9 cellular contexts compared by ENCODE assay signal in genomic region chr16:66578596-66579531, GRCh38. TPM values are rescaled to one million over a fixed set of nuclear protein-coding genes. Genes with fewer than 3 reads are reported as not detected.
DNase-seq lines count a peak whose midpoint lies in the region; ATAC-seq, FAIRE-seq and TF ChIP-seq lines count a peak whose summit lies in the region.
"Had no signal": no experiment of that assay in that cellular context is flagged by ENCODE, and none has a peak within 500 bp of the region (broad histone marks: within the 10 kb centered on the region; RNA-seq: fewer than 3 reads in every experiment).

Gene CMTM2, plus strand, starts transcription at chr16:66579463. Its CDS starts 145 bp downstream, at chr16:66579608.

- no TSS peak for BruUV-seq in K562 (replicated peaks; lab: Mats Ljungman, UMichigan)

- H3K4me1 ChIP-seq in K562 (replicated peaks in 1 of 2; ENCODE audit: control insufficient read depth in 2 of 2, insufficient read depth in 2 of 2, low read length in 2 of 2), result peaks cover 7 to 9% of the 10 kb centered on the region in 2 experiments
- H3K4me1 ChIP-seq in mesendoderm (ENCODE audit: control insufficient read depth, low read depth, low read length), result no peaks in the 10 kb centered on the region
- H3K4me1 ChIP-seq in tibial artery, result peaks cover 0 to 26% (median 16%) of the 10 kb centered on the region in 4 donors

- no peak within 1 kb of the TSS for H3K4ac ChIP-seq in mesendoderm (ENCODE audit: low read depth, low read length)

- H3K23ac ChIP-seq in mesendoderm (ENCODE audit: low read length), result no peak within 1 kb of the TSS

- intact Hi-C loops in Right ventricle myocardium superior (cut with DNase I) (no loop called here), Right ventricle myocardium inferior (cut with DNase I) (no loop called here), K562 (cut with micrococcal nuclease) (no loop called here), tibial artery (cut with DNase I; ENCODE audit: low total_unique reads) (no loop called here)

- peak within 1 kb of the TSS; percentile 15 for H2AK5ac ChIP-seq in mesendoderm (ENCODE audit: low read length)

- H3K79me2 ChIP-seq in K562 (ENCODE audit: control insufficient read depth, insufficient read depth, low read length) (no peaks in the 10 kb centered on the region), mesendoderm (ENCODE audit: control insufficient read depth, insufficient read depth, low read length) (no peaks in the 10 kb centered on the region)

- no peak within 1 kb of the TSS for H4K8ac ChIP-seq in mesendoderm (ENCODE audit: low read depth, low read length)

- CTCF ChIA-PET in K562 (lab: Yijun Ruan, JAX; ENCODE audit: low intra/inter-chr PET ratio), result no interaction called here

- H4K20me1 ChIP-seq in K562 (replicated peaks; ENCODE audit: control insufficient read depth, insufficient read depth, low read length), result no peaks in the 10 kb centered on the region

- peak; percentile 52 for DNase-seq in Right ventricle myocardium superior
- DNase-seq in Right ventricle myocardium inferior (ENCODE audit: missing footprints), result no peak
- no peak for DNase-seq in K562 (ENCODE audit: extremely low read depth in 1 of 4, low spot score in 3 of 4)
- DNase-seq in mesendoderm, result no peak
- DNase-seq in tibial artery, result peak in 1 of 2 donors; percentile 70
- DNase-seq in NCI-H510A (lab: John Stamatoyannopoulos, UW), result no peak
- no peak for DNase-seq in DMS53 (lab: John Stamatoyannopoulos, UW)

- no peak within 1 kb of the TSS for H2BK120ac ChIP-seq in mesendoderm (ENCODE audit: low read depth, low read length)

- H3K27me3 ChIP-seq in K562 (ENCODE audit: control insufficient read depth in 2 of 2, insufficient read depth in 2 of 2, low read length in 2 of 2), result peaks cover 4 to 16% of the 10 kb centered on the region in 2 experiments; a peak in 4 of 5 replicates
- peaks cover 3% of the 10 kb centered on the region for H3K27me3 ChIP-seq in mesendoderm (ENCODE audit: insufficient read depth, low read length, poor library complexity)
- peaks cover 0 to 16% of the 10 kb centered on the region in 2 donors for H3K27me3 ChIP-seq in tibial artery

- in situ Hi-C loops in K562 (cut with MboI), result no loop called here

- H2BK15ac ChIP-seq in mesendoderm (replicated peaks; ENCODE audit: low read depth), result no peak within 1 kb of the TSS

- FAIRE-seq in K562 (lab: Jason Lieb, UNC), result no peak

- no peak within 1 kb of the TSS for H2BK5ac ChIP-seq in mesendoderm (ENCODE audit: low read length)

- TF ChIP-seq CTCF in K562 (IDR thresholded peaks at IDR 0.05 in 2 of 3, conservative IDR thresholded peaks at IDR 0.05 in 1 of 3; ENCODE audit: insufficient read depth in 2 of 3, low read depth in 1 of 3, low read length in 3 of 3) (no peak), tibial artery (IDR thresholded peaks at IDR 0.05) (no peak)

- no peak within 1 kb of the TSS for H2AFZ ChIP-seq in K562 (ENCODE audit: low read depth, low read length)

- no peak within 1 kb of the TSS for H3K18ac ChIP-seq in mesendoderm (ENCODE audit: low read length)

- H3K4me2 ChIP-seq in K562 (ENCODE audit: insufficient read depth, low read length), result no peak within 1 kb of the TSS
- no peak within 1 kb of the TSS for H3K4me2 ChIP-seq in mesendoderm (ENCODE audit: low read length)

- TF ChIP-seq RAD21 in K562 (CRISPR knock-in tag; conservative IDR thresholded peaks at IDR 0.05 in 1 of 2, IDR thresholded peaks at IDR 0.05 in 1 of 2), result no peak

- peak within 1 kb of the TSS; percentile 47 for H3K56ac ChIP-seq in mesendoderm (ENCODE audit: low read length)

- no peaks in the 10 kb centered on the region for H3K9me3 ChIP-seq in K562 (replicated peaks; ENCODE audit: control insufficient read depth, insufficient read depth, low read depth, low read length)
- no peaks in the 10 kb centered on the region for H3K9me3 ChIP-seq in tibial artery

- no peak within 1 kb of the TSS for H4K5ac ChIP-seq in mesendoderm (ENCODE audit: low read length)

- POLR2A ChIA-PET in K562 (lab: Yijun Ruan, JAX), result interaction anchor here (1.4 kb wide), 1 partner anchor 9 kb away, joined by 4 read pairs; no protein-coding TSS in a partner anchor

- H3K36me3 ChIP-seq in K562 (ENCODE audit: control insufficient read depth, insufficient read depth, low read length), result no peaks in the 10 kb centered on the region
- no peaks in the 10 kb centered on the region for H3K36me3 ChIP-seq in mesendoderm (ENCODE audit: control insufficient read depth, insufficient read depth, low read length)
- no peaks in the 10 kb centered on the region for H3K36me3 ChIP-seq in tibial artery
- H3K36me3 ChIP-seq: cardiac muscle cell had no signal

- H3K79me1 ChIP-seq in mesendoderm (ENCODE audit: low read length), result no peaks in the 10 kb centered on the region

- no peak within 1 kb of the TSS for H3K4me3 ChIP-seq in K562
- H3K4me3 ChIP-seq in mesendoderm (ENCODE audit: low read length), result no peak within 1 kb of the TSS
- H3K4me3 ChIP-seq in tibial artery, result peak within 1 kb of the TSS; percentile 1 to 32
- H3K4me3 ChIP-seq: cardiac muscle cell had no signal

- H3K9me1 ChIP-seq in K562 (ENCODE audit: control insufficient read depth, insufficient read depth, low read length), result no peaks in the 10 kb centered on the region

- no peak for TF ChIP-seq EP300 in K562 (IDR thresholded peaks at IDR 0.05; ENCODE audit: low read length)

- ATAC-seq in Right ventricle myocardium superior (ENCODE audit: poor library complexity), result peak; percentile 36
- ATAC-seq in Right ventricle myocardium inferior, result no peak
- no peak for ATAC-seq in K562
- ATAC-seq in GM19324 (IDR thresholded peaks at IDR 0.05; ENCODE audit: low FRiP score, unreplicated experiment), result no peak

- 50% methylated on average over 53 of the region's 78 CpGs for WGBS in K562 (ENCODE audit: insufficient coverage, low coverage, missing lambda C conversion rate)
- WGBS in mesendoderm (ENCODE audit: extremely low coverage, insufficient coverage, low lambda C conversion rate), result no CpG with 5 or more reads among the region's 78 CpGs

- H3K9ac ChIP-seq in K562 (ENCODE audit: insufficient read depth in 1 of 2, low read depth in 2 of 2, low read length in 2 of 2) (no peak within 1 kb of the TSS), mesendoderm (ENCODE audit: low read length) (no peak within 1 kb of the TSS)

- TF ChIP-seq POLR2A in K562 (conservative IDR thresholded peaks at IDR 0.05), result no peak

- no peak within 1 kb of the TSS for H3K27ac ChIP-seq in K562 (ENCODE audit: extremely low read depth, low read depth, low read length)
- no peak within 1 kb of the TSS for H3K27ac ChIP-seq in mesendoderm (ENCODE audit: low read depth, low read length)
- H3K27ac ChIP-seq in tibial artery, result no peak within 1 kb of the TSS
- H3K27ac ChIP-seq: cardiac muscle cell had no signal

TF ChIP-seq in K562, 482 proteins besides CTCF, POLR2A, EP300 and RAD21:
- TF ChIP-seq EHMT2 (IDR thresholded peaks at IDR 0.05) (no peak), NFIC (IDR thresholded peaks at IDR 0.05) (peak; percentile 18; the same call in 1 of the 2 replicates)

RNA-seq across cellular contexts. Expression of gene CMTM2, which starts in this region (rescaled TPM):
- total RNA-seq in Right ventricle myocardium superior (0.46 TPM), Right ventricle myocardium inferior (0.35 TPM), K562 (2014; rRNA removed) (not detected in 2 replicates), K562 (2014; rRNA removed; fragmentation: Illumina TruSeq; extraction: Trizol) (not detected in 2 replicates), K562 (2015; rRNA removed; fragmentation: Illumina TruSeq; extraction: Trizol) (not detected in 2 replicates), K562 (2021) (not detected in 2 replicates)
- not detected in 2 replicates for total RNA-seq in K562 (2011; cell fraction: chromatin; rRNA removed; ENCODE audit: low replicate concordance)
- 0.39 TPM in 1 of 2 replicates, not detected in the other for total RNA-seq in K562 (2011; cell fraction: nucleolus; rRNA removed)
- not detected in 2 replicates for total RNA-seq in K562 (2011; cell fraction: nucleoplasm; rRNA removed)
- polyA plus RNA-seq in K562 (2011; rRNA removed) (not detected in 2 replicates), K562 (2014; fragmentation: Illumina TruSeq; extraction: Trizol) (not detected in 2 replicates), K562 (2014; fragmentation: Nextera tagmentation; extraction: Ambion mirVana) (not detected), K562 (2014; rRNA removed) (not detected in 2 replicates)
- polyA plus RNA-seq in K562 (2011; cell fraction: cytosol; rRNA removed), result 0.31 TPM in 1 of 2 replicates, not detected in the other
- 0.11 TPM in 1 of 2 replicates, not detected in the other for polyA plus RNA-seq in K562 (2011; cell fraction: nucleus; rRNA removed)
- 0.17 TPM in 1 of 2 replicates, not detected in the other for polyA plus RNA-seq in K562 (2012)
- polyA minus RNA-seq in K562 (2011; rRNA and poly(A)+ RNA removed), result not detected in 2 replicates
- not detected in 2 replicates for polyA minus RNA-seq in K562 (2011; cell fraction: cytosol; rRNA and poly(A)+ RNA removed)
- polyA minus RNA-seq in K562 (2011; cell fraction: nucleus; rRNA and poly(A)+ RNA removed), result not detected in 2 replicates
- not detected for polyA plus RNA-seq in mesendoderm (2013, experiment 1 of 2)
- not detected for polyA plus RNA-seq in mesendoderm (2013, experiment 2 of 2)
- total RNA-seq: cardiac muscle cell had no signal

Comparison
In these comparisons a context has a peak if more than half of its experiments do, and no peak if none do; other contexts are left out.
1. Peak in DNase-seq and ATAC-seq in Right ventricle myocardium superior; RNA of the gene not detected or under 1 TPM.
2. H3K4me3 ChIP-seq: peak in tibial artery (2 of 2); none in K562 (single experiment) and mesendoderm (single experiment).